Comparison of ENCODE assay signal across 19 cellular contexts in genomic region chr5:106956187-106956586, GRCh38.
A peak's percentile ranks its signal among the peaks of the same experiment; 100 is the strongest.
DNase-seq lines count a peak whose midpoint lies in the region; ATAC-seq, FAIRE-seq and TF ChIP-seq lines count a peak whose summit lies in the region.
"Had no signal": no experiment of that assay in that cellular context is flagged by ENCODE, and none has a peak within 500 bp of the region (broad histone marks: within the 10 kb centered on the region; RNA-seq: fewer than 3 reads in every experiment).

No MANE protein-coding gene starts in this region.

- no peaks in the 10 kb centered on the region for H3K36me3 Mint-ChIP-seq in GM23338 (ENCODE audit: low read depth)

- no peaks in the 10 kb centered on the region for H3K23me2 ChIP-seq in H1 (ENCODE audit: low read depth, low read length)

- H3K27ac ChIP-seq in GM23338 (ENCODE audit: low read depth) (no peak overlapping the region), H1 (ENCODE audit: low read depth, low read length) (no peak overlapping the region)
- H3K27ac ChIP-seq: C4-2B had no signal

- no peaks in the 10 kb centered on the region for H3K9me3 ChIP-seq in H1 (ENCODE audit: insufficient read depth in 2 of 2, low read depth in 1 of 2, low read length in 1 of 2)
- H3K9me3 ChIP-seq: Caco-2 had no signal

- H3K27ac Mint-ChIP-seq in GM23338: no peak overlapping the region
- H3K27ac Mint-ChIP-seq: CD4-positive, alpha-beta T cell; HFFc6; IgD-negative memory B cell had no signal

- POLR2A ChIA-PET in H1 (lab: Charles Lee; ENCODE audit: partially characterized antibody): no interaction called here

- H3K18ac ChIP-seq in H1 (ENCODE audit: extremely low read depth, low read length): no peak overlapping the region

- H3K4me1 ChIP-seq in GM23338 (ENCODE audit: insufficient read depth) (no peaks in the 10 kb centered on the region), H1 (replicated peaks in 1 of 4; ENCODE audit: control insufficient read depth in 3 of 4, insufficient read depth in 4 of 4, low read length in 3 of 4) (no peaks in the 10 kb centered on the region)

- H2BK15ac ChIP-seq in H1 (ENCODE audit: low read length): no peak overlapping the region

- H2BK5ac ChIP-seq in H1 (ENCODE audit: low read depth, low read length): no peak overlapping the region

- CTCF ChIA-PET in H1 (lab: Charles Lee; ENCODE audit: partially characterized antibody): interaction anchor here (0.6 to 1.0 kb wide), 2 partner anchors 9 to 18 kb away, joined by 4 to 5 read pairs; no protein-coding TSS in a partner anchor

- peaks cover 9% of the 10 kb centered on the region; the same call in 2 of the 3 replicates for H3K4me1 Mint-ChIP-seq in GM23338
- H3K4me1 Mint-ChIP-seq: IgD-negative memory B cell had no signal

- FAIRE-seq in H1 (lab: Jason Lieb, UNC): no peak
- FAIRE-seq: D721Med, G401.6, GM12891, GM18507, HepG2 had no signal

- no peaks in the 10 kb centered on the region for H3K79me1 ChIP-seq in H1 (ENCODE audit: low read depth, low read length)

- no peak overlapping the region for H3K4me3 Mint-ChIP-seq in GM23338
- H3K4me3 Mint-ChIP-seq: CD4-positive, alpha-beta T cell; HFFc6; IgD-negative memory B cell had no signal

- no peak for TF ChIP-seq EP300 in H1 (IDR thresholded peaks at IDR 0.05; ENCODE audit: borderline replicate concordance in 1 of 2, low read depth in 2 of 2, low read length in 2 of 2)

- TF ChIP-seq CTCF in GM23338 (conservative IDR thresholded peaks at IDR 0.05; ENCODE audit: low read depth in 2 of 2): peak; percentile 27 to 37; a peak in 3 of 4 replicates
- peak in 2 of 3 experiments; percentile 20 to 28; a peak in 2 of 4 replicates for TF ChIP-seq CTCF in H1 (IDR thresholded peaks at IDR 0.05; ENCODE audit: control extremely low read depth in 1 of 3, insufficient read depth in 1 of 3, low read depth in 1 of 3, low read length in 3 of 3)

- H3K4me3 ChIP-seq in GM23338 (no peak overlapping the region), H1 (ENCODE audit: extremely low read depth in 1 of 4, insufficient read depth in 2 of 4, low read depth in 3 of 4, low read length in 4 of 4) (no peak overlapping the region)

- peak; percentile 23 to 31; a peak in 2 of 4 replicates for TF ChIP-seq RAD21 in H1 (IDR thresholded peaks at IDR 0.05 in 1 of 2, conservative IDR thresholded peaks at IDR 0.05 in 1 of 2; ENCODE audit: low read depth in 2 of 2, low read length in 2 of 2)

- H4K8ac ChIP-seq in H1 (ENCODE audit: extremely low read depth, insufficient read depth, low read length): no peak overlapping the region

- H3K14ac ChIP-seq in H1 (ENCODE audit: insufficient read length): no peak overlapping the region

- H4K20me1 ChIP-seq in GM23338 (replicated peaks; ENCODE audit: insufficient read depth): no peaks in the 10 kb centered on the region
- H4K20me1 ChIP-seq in H1 (replicated peaks in 1 of 2; ENCODE audit: control insufficient read depth in 1 of 2, insufficient read depth in 2 of 2, low read length in 2 of 2): no peaks in the 10 kb centered on the region

- no peak overlapping the region for H3K4ac ChIP-seq in H1 (replicated peaks; ENCODE audit: insufficient read length, low read depth, low read length)

- H3K27me3 ChIP-seq in GM23338 (ENCODE audit: insufficient read depth) (no peaks in the 10 kb centered on the region), H1 (replicated peaks in 1 of 4; ENCODE audit: control insufficient read depth in 3 of 4, extremely low read depth in 1 of 4, insufficient read depth in 3 of 4, low read length in 3 of 4) (no peaks in the 10 kb centered on the region)

- ATAC-seq in GM23338: peak; percentile 34; the same call in 2 of the 3 replicates
- ATAC-seq: HepG2 had no signal

- no peak overlapping the region for H4K5ac ChIP-seq in H1 (ENCODE audit: insufficient read length, low read depth, low read length)

- H2BK20ac ChIP-seq in H1 (ENCODE audit: low read length): no peak overlapping the region

- H3K9me3 Mint-ChIP-seq in GM23338: no peaks in the 10 kb centered on the region

- no peaks in the 10 kb centered on the region; the same call in 1 of the 2 replicates for H3K9me2 ChIP-seq in GM23338 (ENCODE audit: insufficient read depth)

- 85% methylated on average over 5 of the region's 5 CpGs; no CpG with 5 or more reads in 1 of the 2 experiments for WGBS in H1 (ENCODE audit: extremely low coverage in 1 of 2, insufficient coverage in 1 of 2, insufficient read length in 1 of 2, insufficient replicate concordance in 2 of 2, low coverage in 1 of 2, low lambda C conversion rate in 2 of 2, missing lambda C conversion rate in 1 of 2), 2 experiments

- no peak overlapping the region for H2BK120ac ChIP-seq in H1 (replicated peaks; ENCODE audit: low read depth, low read length)

- peaks cover 3% of the 10 kb centered on the region for H3K27me3 Mint-ChIP-seq in GM23338 (ENCODE audit: insufficient read depth, low read depth, poor library complexity)
- H3K27me3 Mint-ChIP-seq: CD4-positive, alpha-beta T cell; IgD-negative memory B cell had no signal

- H3K4me2 ChIP-seq in GM23338 (no peak overlapping the region), H1 (ENCODE audit: insufficient read depth in 1 of 2, low read depth in 2 of 2, low read length in 2 of 2) (no peak overlapping the region)

- no peak for TF ChIP-seq POLR2A in H1 (IDR thresholded peaks at IDR 0.05; ENCODE audit: control extremely low read depth in 1 of 2, low read depth in 2 of 2, low read length in 2 of 2)

- H2AFZ ChIP-seq in GM23338: no peak overlapping the region
- no peak overlapping the region for H2AFZ ChIP-seq in H1 (ENCODE audit: low read length)

- DNase-seq in GM23338 (ENCODE audit: low spot score): peak; percentile 38
- DNase-seq in NCI-H69 (lab: John Stamatoyannopoulos, UW): peak; percentile 12
- DNase-seq in H1 (ENCODE audit: low read depth in 1 of 2, low spot score in 2 of 2): no peak
- peak; percentile 33 for DNase-seq in myocyte (ENCODE audit: low read depth)
- DNase-seq in GM19238 (ENCODE audit: insufficient read length, low spot score): no peak
- no peak for DNase-seq in NCI-H1436 (lab: John Stamatoyannopoulos, UW)
- DNase-seq in NCI-H187 (lab: John Stamatoyannopoulos, UW): no peak
- DNase-seq: Caco-2; CD4-positive, alpha-beta T cell; HCEC 1CT; HFFc6; KBM-7 had no signal

- H3F3A ChIP-seq in GM23338 (replicated peaks; ENCODE audit: low read depth): no peaks in the 10 kb centered on the region

- H3K36me3 ChIP-seq in GM23338 (ENCODE audit: insufficient read depth): no peaks in the 10 kb centered on the region
- H3K36me3 ChIP-seq in H1 (ENCODE audit: control insufficient read depth in 2 of 4, insufficient read depth in 4 of 4, low read length in 3 of 4): no peaks in the 10 kb centered on the region; a peak in 2 of 8 replicates

- no peak overlapping the region for H2BK12ac ChIP-seq in H1 (ENCODE audit: low read depth, low read length)

- H3K9ac ChIP-seq in H1 (replicated peaks in 1 of 4; ENCODE audit: extremely low read depth in 1 of 4, low read depth in 3 of 4, low read length in 3 of 4): no peak overlapping the region

- H3K79me2 ChIP-seq in GM23338 (replicated peaks; ENCODE audit: insufficient read depth): no peaks in the 10 kb centered on the region
- no peaks in the 10 kb centered on the region for H3K79me2 ChIP-seq in H1 (ENCODE audit: control insufficient read depth in 1 of 2, insufficient read depth in 2 of 2, low read length in 2 of 2)

- H3K23ac ChIP-seq in H1 (ENCODE audit: insufficient read length): no peak overlapping the region

- H3K56ac ChIP-seq in H1 (replicated peaks; ENCODE audit: insufficient read length, low read depth, low read length): no peak overlapping the region

- no peak overlapping the region for H4K91ac ChIP-seq in H1 (replicated peaks; ENCODE audit: insufficient read length, low read length)

- H2AK5ac ChIP-seq in H1 (ENCODE audit: low read depth, low read length): no peak overlapping the region

TF ChIP-seq in GM23338, 12 proteins besides CTCF, POLR2A, EP300 and RAD21:
- no peak for TF ChIP-seq ETS1 (IDR thresholded peaks at IDR 0.05)
TF ChIP-seq in GM23338: peak in this region for 0.

TF ChIP-seq in H1, 55 proteins besides CTCF, POLR2A, EP300 and RAD21:
- TF ChIP-seq YY1 (IDR thresholded peaks at IDR 0.05; ENCODE audit: low read depth, low read length) (no peak), KDM5A (IDR thresholded peaks at IDR 0.05; ENCODE audit: low read length) (no peak), SP2 (IDR thresholded peaks at IDR 0.05; ENCODE audit: low read length) (no peak), TEAD4 (IDR thresholded peaks at IDR 0.05; ENCODE audit: low read depth, low read length) (no peak), TAF7 (optimal IDR thresholded peaks at IDR 0.05; ENCODE audit: borderline replicate concordance, low read depth, low read length) (no peak)

Comparison
In these comparisons a context has a peak if more than half of its experiments do, and no peak if none do; other contexts are left out.
1. DNase-seq: peak in GM23338 (single experiment), NCI-H69 (single experiment) and myocyte (single experiment); none in H1 (0 of 2), GM19238 (single experiment), NCI-H1436 (single experiment) and NCI-H187 (0 of 2).